Comparison of ENCODE assay signal across 1 cellular context in the genomic region with DNA sequence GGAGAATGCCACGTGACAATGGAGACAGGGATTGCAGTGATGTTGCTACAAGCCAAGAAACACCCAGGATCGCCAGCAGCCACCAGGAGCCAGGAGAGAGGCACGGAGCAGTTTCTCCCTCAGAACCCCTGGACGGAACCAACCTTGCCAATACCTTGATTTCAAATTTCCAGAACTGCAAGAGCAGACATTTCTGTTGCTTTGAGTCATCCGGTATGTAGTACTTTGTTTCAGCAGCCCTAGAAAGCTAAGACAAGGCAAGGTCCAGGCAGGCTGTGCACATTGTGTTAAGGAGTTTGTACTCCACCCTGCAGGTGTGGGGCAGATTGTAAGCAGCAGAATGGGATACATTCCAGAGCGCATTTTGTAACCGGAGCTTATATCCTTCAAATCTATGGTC.
TF ChIP-seq lines count a peak whose summit lies in the region.

No MANE protein-coding gene starts in this region.

TF ChIP-seq in SK-N-SH treated with all-trans-retinoic acid at 6 μM for 48 hours, 23 proteins besides CTCF, POLR2A, EP300 and RAD21 (continued from another document):
- TF ChIP-seq BACH2 (CRISPR knock-in tag; IDR thresholded peaks at IDR 0.05; ENCODE audit: borderline replicate concordance): no peak
- no peak for TF ChIP-seq ARNTL (CRISPR knock-in tag; IDR thresholded peaks at IDR 0.05; ENCODE audit: borderline replicate concordance, low read depth)
- TF ChIP-seq, protein P1, sequence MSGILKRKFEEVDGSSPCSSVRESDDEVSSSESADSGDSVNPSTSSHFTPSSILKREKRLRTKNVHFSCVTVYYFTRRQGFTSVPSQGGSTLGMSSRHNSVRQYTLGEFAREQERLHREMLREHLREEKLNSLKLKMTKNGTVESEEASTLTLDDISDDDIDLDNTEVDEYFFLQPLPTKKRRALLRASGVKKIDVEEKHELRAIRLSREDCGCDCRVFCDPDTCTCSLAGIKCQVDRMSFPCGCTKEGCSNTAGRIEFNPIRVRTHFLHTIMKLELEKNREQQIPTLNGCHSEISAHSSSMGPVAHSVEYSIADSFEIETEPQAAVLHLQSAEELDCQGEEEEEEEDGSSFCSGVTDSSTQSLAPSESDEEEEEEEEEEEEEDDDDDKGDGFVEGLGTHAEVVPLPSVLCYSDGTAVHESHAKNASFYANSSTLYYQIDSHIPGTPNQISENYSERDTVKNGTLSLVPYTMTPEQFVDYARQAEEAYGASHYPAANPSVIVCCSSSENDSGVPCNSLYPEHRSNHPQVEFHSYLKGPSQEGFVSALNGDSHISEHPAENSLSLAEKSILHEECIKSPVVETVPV (CRISPR knock-in tag; IDR thresholded peaks at IDR 0.05): no peak
- TF ChIP-seq CSDC2 (CRISPR knock-in tag; IDR thresholded peaks at IDR 0.05): no peak
- TF ChIP-seq PPARA (CRISPR knock-in tag; IDR thresholded peaks at IDR 0.05; ENCODE audit: borderline replicate concordance): no peak
- TF ChIP-seq TCF4 (CRISPR knock-in tag; IDR thresholded peaks at IDR 0.05; ENCODE audit: borderline replicate concordance): no peak
